14 cellular contexts compared by ENCODE assay signal in the genomic region with DNA sequence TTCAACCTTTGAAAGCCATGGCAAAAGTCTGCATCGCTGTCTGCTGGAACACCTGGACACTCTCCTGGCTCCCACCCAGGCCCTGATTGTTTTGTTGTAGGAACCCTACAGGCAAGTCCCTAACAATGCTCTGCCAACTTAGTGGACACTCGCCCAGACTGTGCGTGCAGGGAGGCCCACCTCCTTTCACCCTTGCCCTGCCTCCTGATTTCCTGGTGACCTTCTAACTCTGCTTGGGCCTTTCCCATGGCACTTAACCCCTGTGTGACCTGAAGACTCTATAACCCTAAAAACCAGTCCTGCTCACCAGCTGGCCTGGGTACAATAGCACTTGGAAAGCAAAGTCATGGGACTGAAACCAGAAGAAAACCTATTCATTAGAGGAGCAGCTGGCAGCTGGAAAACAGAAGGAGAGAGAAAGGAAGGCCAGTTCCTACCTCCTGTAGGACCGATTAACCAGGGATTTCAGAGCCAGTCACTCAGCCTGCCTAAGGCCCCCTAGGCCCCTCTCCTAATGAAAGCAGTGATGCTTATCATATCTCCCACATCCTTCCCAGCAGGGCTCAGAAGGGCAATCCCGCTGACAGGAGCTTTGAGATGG.
A peak's percentile ranks its signal among the peaks of the same experiment; 100 is the strongest.
DNase-seq lines count a peak whose midpoint lies in the region; ATAC-seq and TF ChIP-seq lines count a peak whose summit lies in the region.
"Had no signal": no experiment of that assay in that cellular context is flagged by ENCODE, and none has a peak within 500 bp of the region (broad histone marks: within the 10 kb centered on the region; RNA-seq: fewer than 3 reads in every experiment).

No MANE protein-coding gene starts in this region.

- H2AFZ ChIP-seq in IMR-90 (replicated peaks; ENCODE audit: low read length, poor library complexity): no peak overlapping the region
- H2AFZ ChIP-seq in mesenchymal stem cell (ENCODE audit: low read depth, low read length): no peak overlapping the region
- H2AFZ ChIP-seq: PC-9 had no signal

- H3K27me3 ChIP-seq in BLaER1 treated with 17β-estradiol and CSF1 and Interleukin-3, amounts not matched to agents 10 nM and 100 nM: no peaks in the 10 kb centered on the region
- no peaks in the 10 kb centered on the region for H3K27me3 ChIP-seq in IMR-90 (ENCODE audit: control insufficient read depth, insufficient read depth, low read length)
- H3K27me3 ChIP-seq in mesenchymal stem cell (ENCODE audit: control insufficient read depth in 1 of 2, insufficient read depth in 1 of 2, low read length in 2 of 2): no peaks in the 10 kb centered on the region

- no peak overlapping the region for H3K23ac ChIP-seq in IMR-90 (ENCODE audit: low read depth, low read length)
- H3K23ac ChIP-seq in mesenchymal stem cell (ENCODE audit: low read length in 2 of 2): no peak overlapping the region

- H3K14ac ChIP-seq in IMR-90 (replicated peaks; ENCODE audit: low read depth, low read length) (no peak overlapping the region), mesenchymal stem cell (ENCODE audit: low read length in 2 of 2) (no peak overlapping the region)

- in situ Hi-C loops in IMR-90 (cut with MboI; ENCODE audit: low sequenced_read_pairs): no loop called here

- peak overlapping the region; percentile 48 to 79 (median 65) for H3K4me2 ChIP-seq in BLaER1 treated with 17β-estradiol and CSF1 and Interleukin-3, amounts not matched to agents 10 nM and 100 nM
- H3K4me2 ChIP-seq in IMR-90 (ENCODE audit: low read depth, low read length): no peak overlapping the region
- no peak overlapping the region for H3K4me2 ChIP-seq in mesenchymal stem cell (ENCODE audit: low read length, poor library complexity, severe bottlenecking)
- H3K4me2 ChIP-seq: PC-9 had no signal

- POLR2A ChIA-PET in IMR-90 (lab: Charles Lee; ENCODE audit: unreplicated experiment): no interaction called here
- POLR2A ChIA-PET in activated B cell treated with CpG ODN at 0.5 μM for 24 hours (lab: Charles Lee): interaction anchor here (2.7 to 10.5 kb wide), 2 partner anchors 12 to 82 kb away, joined by 21 to 127 read pairs; a partner anchor contains a TSS

- peak overlapping the region in 8 of 11 experiments; percentile 1 to 55 (median 35); a peak in 6 of 22 replicates for H3K27ac ChIP-seq in BLaER1 treated with 17β-estradiol and CSF1 and Interleukin-3, amounts not matched to agents 10 nM and 100 nM
- H3K27ac ChIP-seq in IMR-90 (ENCODE audit: insufficient read depth, low read length) (no peak overlapping the region), mesenchymal stem cell (ENCODE audit: low read length, poor library complexity, severe bottlenecking) (peak overlapping the region; percentile 13)
- H3K27ac ChIP-seq: C4-2B, PC-9 had no signal

- peaks cover 46 to 62% (median 58%) of the 10 kb centered on the region in 10 experiments for H3K4me1 ChIP-seq in BLaER1 treated with 17β-estradiol and CSF1 and Interleukin-3, amounts not matched to agents 10 nM and 100 nM
- H3K4me1 ChIP-seq in IMR-90 (ENCODE audit: control insufficient read depth, insufficient read depth, low read length) (0 out of 2 replicates have a peak, but pooled peaks cover 1% of the 10 kb centered on the region), mesenchymal stem cell (ENCODE audit: control insufficient read depth, insufficient read depth, low read depth, low read length) (peaks cover 13% of the 10 kb centered on the region)

- H3K36me3 ChIP-seq in BLaER1 treated with 17β-estradiol and CSF1 and Interleukin-3, amounts not matched to agents 10 nM and 100 nM: no peaks in the 10 kb centered on the region
- H3K36me3 ChIP-seq in IMR-90 (ENCODE audit: control insufficient read depth, insufficient read depth, low read length) (no peaks in the 10 kb centered on the region), mesenchymal stem cell (ENCODE audit: control insufficient read depth in 1 of 2, insufficient read depth in 2 of 2, low read depth in 1 of 2, low read length in 2 of 2) (no peaks in the 10 kb centered on the region)

- H3K56ac ChIP-seq in IMR-90 (ENCODE audit: extremely low read depth, insufficient read depth, low read length): no peak overlapping the region

- peak overlapping the region in 1 of 11 experiments; percentile 34; a peak in 1 of 22 replicates for H3K9ac ChIP-seq in BLaER1 treated with 17β-estradiol and CSF1 and Interleukin-3, amounts not matched to agents 10 nM and 100 nM
- no peak overlapping the region for H3K9ac ChIP-seq in IMR-90 (ENCODE audit: low read depth, low read length)
- H3K9ac ChIP-seq in mesenchymal stem cell (ENCODE audit: low read length): no peak overlapping the region

- ATAC-seq in IMR-90 (ENCODE audit: low read depth) (no peak), activated B cell treated with CpG ODN at 0.5 μM for 24 hours (ENCODE audit: low read depth) (no peak), GM21423 (IDR thresholded peaks at IDR 0.05; ENCODE audit: unreplicated experiment) (no peak), GM18870 (IDR thresholded peaks at IDR 0.05; ENCODE audit: unreplicated experiment) (no peak)
- ATAC-seq: effector memory CD8-positive, alpha-beta T cell; naive thymus-derived CD8-positive, alpha-beta T cell had no signal

- H4K91ac ChIP-seq in IMR-90 (ENCODE audit: insufficient read depth, low read depth, low read length) (no peak overlapping the region), mesenchymal stem cell (ENCODE audit: low read length) (no peak overlapping the region)

- WGBS in IMR-90 (ENCODE audit: extremely low coverage in 2 of 2, insufficient read length in 1 of 2), 2 experiments: 100% methylated on average over 1 of the region's 5 CpGs; no CpG with 5 or more reads in 1 of the 2 experiments
- 64% methylated on average over 3 of the region's 5 CpGs for WGBS in mesenchymal stem cell

- H4K5ac ChIP-seq in IMR-90 (ENCODE audit: low read depth, low read length): no peak overlapping the region

- no peak for TF ChIP-seq POLR2A in IMR-90 (IDR thresholded peaks at IDR 0.05; ENCODE audit: low read depth, low read length)

- H4K8ac ChIP-seq in IMR-90 (ENCODE audit: low read depth in 2 of 2, low read length in 2 of 2) (no peak overlapping the region), mesenchymal stem cell (ENCODE audit: low read length) (peak overlapping the region; percentile 40)

- TF ChIP-seq CTCF in IMR-90 (conservative IDR thresholded peaks at IDR 0.05; ENCODE audit: low read depth, low read length) (no peak), activated B cell treated with CpG ODN at 0.5 μM for 24 hours (IDR thresholded peaks at IDR 0.05) (no peak)

- no peaks in the 10 kb centered on the region for H3K9me3 Mint-ChIP-seq in activated B cell treated with CpG ODN at 0.5 μM for 24 hours
- H3K9me3 Mint-ChIP-seq: effector memory CD8-positive, alpha-beta T cell; HFFc6; naive thymus-derived CD8-positive, alpha-beta T cell had no signal

- no peak overlapping the region for H2BK12ac ChIP-seq in mesenchymal stem cell (ENCODE audit: low read length in 2 of 2)

- H3K27ac Mint-ChIP-seq in activated B cell treated with CpG ODN at 0.5 μM for 24 hours: peak overlapping the region; percentile 88
- H3K27ac Mint-ChIP-seq: HFFc6 had no signal

- TF ChIP-seq RAD21 in IMR-90 (IDR thresholded peaks at IDR 0.05; ENCODE audit: low read length): no peak

- H3K9me1 ChIP-seq in IMR-90 (ENCODE audit: insufficient read depth, low read length): peaks cover 6% of the 10 kb centered on the region; the same call in 1 of the 2 replicates

- intact Hi-C loops in IMR-90 (cut with micrococcal nuclease) (no loop called here), activated B cell treated with CpG ODN at 0.5 μM for 24 hours (cut with micrococcal nuclease) (no loop called here)

- H3K36me3 Mint-ChIP-seq in activated B cell treated with CpG ODN at 0.5 μM for 24 hours (ENCODE audit: low read depth): no peaks in the 10 kb centered on the region
- H3K36me3 Mint-ChIP-seq: naive thymus-derived CD8-positive, alpha-beta T cell had no signal

- H2BK5ac ChIP-seq in IMR-90 (ENCODE audit: low read depth, low read length, poor library complexity, severe bottlenecking): no peak overlapping the region
- no peak overlapping the region for H2BK5ac ChIP-seq in mesenchymal stem cell (ENCODE audit: low read depth, low read length, poor library complexity, severe bottlenecking)

- peaks cover 65% of the 10 kb centered on the region for H3K4me1 Mint-ChIP-seq in activated B cell treated with CpG ODN at 0.5 μM for 24 hours

- DNase-seq in IMR-90 (no peak), activated B cell treated with CpG ODN at 0.5 μM for 24 hours (no peak), mesenchymal stem cell (no peak), GOT3 (lab: John Stamatoyannopoulos, UW) (no peak), NCI-H2081 treated with DMSO at 0.1 percent for 48 hours (lab: John Stamatoyannopoulos, UW) (no peak)
- DNase-seq: effector memory CD8-positive, alpha-beta T cell; HFFc6; hippocampal formation; naive thymus-derived CD8-positive, alpha-beta T cell had no signal

- H4K20me1 ChIP-seq in BLaER1 treated with 17β-estradiol and CSF1 and Interleukin-3, amounts not matched to agents 10 nM and 100 nM: no peaks in the 10 kb centered on the region
- H4K20me1 ChIP-seq in IMR-90 (ENCODE audit: insufficient read depth, low read length): no peaks in the 10 kb centered on the region

- CTCF ChIA-PET in IMR-90 (lab: Yijun Ruan, JAX): no interaction called here
- CTCF ChIA-PET in activated B cell treated with CpG ODN at 0.5 μM for 24 hours (lab: Charles Lee): interaction anchor here (0.6 to 1.8 kb wide), 3 partner anchors 10 to 50 kb away, joined by 3 to 9 read pairs (median 5); no protein-coding TSS in a partner anchor

- no peaks in the 10 kb centered on the region for H3K9me3 ChIP-seq in BLaER1 treated with 17β-estradiol and CSF1 and Interleukin-3, amounts not matched to agents 10 nM and 100 nM (replicated peaks in 1 of 11)
- H3K9me3 ChIP-seq in IMR-90 (ENCODE audit: control insufficient read depth, insufficient read depth, low read length): no peaks in the 10 kb centered on the region
- no peaks in the 10 kb centered on the region for H3K9me3 ChIP-seq in mesenchymal stem cell (ENCODE audit: control insufficient read depth, low read length)

- no peak overlapping the region for H3K4me3 ChIP-seq in BLaER1 treated with 17β-estradiol and CSF1 and Interleukin-3, amounts not matched to agents 10 nM and 100 nM
- H3K4me3 ChIP-seq in IMR-90 (ENCODE audit: insufficient read depth, low read depth, low read length) (no peak overlapping the region), mesenchymal stem cell (ENCODE audit: insufficient read depth in 1 of 2, low read depth in 1 of 2, low read length in 2 of 2) (no peak overlapping the region)
- H3K4me3 ChIP-seq: PC-9 had no signal

- H2BK20ac ChIP-seq in IMR-90 (ENCODE audit: low read depth, low read length): no peak overlapping the region

- H2AK9ac ChIP-seq in IMR-90 (replicated peaks; ENCODE audit: low read depth, low read length, poor library complexity): no peak overlapping the region

- no peak overlapping the region for H2BK15ac ChIP-seq in IMR-90 (ENCODE audit: low read depth, low read length)
- H2BK15ac ChIP-seq in mesenchymal stem cell (ENCODE audit: low read depth, poor library complexity, severe bottlenecking): no peak overlapping the region

- H2AK5ac ChIP-seq in IMR-90 (ENCODE audit: low read depth, low read length) (0 out of 2 replicates have a peak overlapping the region, but pooled peaks have one; percentile 45), mesenchymal stem cell (ENCODE audit: low read length, severe bottlenecking) (peak overlapping the region; percentile 29)

- BruUV-seq in IMR-90 (replicated peaks; lab: Mats Ljungman, UMichigan): no TSS peak

- no peak overlapping the region for H2BK120ac ChIP-seq in IMR-90 (ENCODE audit: low read depth, low read length)
- H2BK120ac ChIP-seq in mesenchymal stem cell (ENCODE audit: low read depth, low read length): no peak overlapping the region

- H3K79me1 ChIP-seq in IMR-90 (ENCODE audit: low read depth in 1 of 2, low read length in 2 of 2): no peaks in the 10 kb centered on the region
- H3K79me1 ChIP-seq in mesenchymal stem cell (replicated peaks; ENCODE audit: low read length, poor library complexity, severe bottlenecking): no peaks in the 10 kb centered on the region

- dilution Hi-C loops in IMR-90 (cut with HindIII; ENCODE audit: low sequenced_read_pairs, unreplicated experiment): no loop called here

- H3K4me3 Mint-ChIP-seq in activated B cell treated with CpG ODN at 0.5 μM for 24 hours: no peak overlapping the region
- H3K4me3 Mint-ChIP-seq: effector memory CD8-positive, alpha-beta T cell; HFFc6; naive thymus-derived CD8-positive, alpha-beta T cell had no signal

- H3K4ac ChIP-seq in IMR-90 (ENCODE audit: low read depth, low read length) (no peak overlapping the region), mesenchymal stem cell (ENCODE audit: low read depth in 1 of 2, low read length in 2 of 2) (no peak overlapping the region)

- no peaks in the 10 kb centered on the region for H3K27me3 Mint-ChIP-seq in activated B cell treated with CpG ODN at 0.5 μM for 24 hours
- H3K27me3 Mint-ChIP-seq: effector memory CD8-positive, alpha-beta T cell; naive thymus-derived CD8-positive, alpha-beta T cell had no signal

- H3K18ac ChIP-seq in IMR-90 (ENCODE audit: low read depth, low read length) (no peak overlapping the region), mesenchymal stem cell (ENCODE audit: low read depth in 1 of 2, low read length in 2 of 2) (no peak overlapping the region)

Comparison
In these comparisons a context has a peak if more than half of its experiments do, and no peak if none do; other contexts are left out.
1. H3K4me2 ChIP-seq: peak in BLaER1 treated with 17β-estradiol and CSF1 and Interleukin-3, amounts not matched to agents 10 nM and 100 nM (11 of 11); none in IMR-90 (single experiment) and mesenchymal stem cell (single experiment).